Comparison of ENCODE assay signal across 9 cellular contexts in genomic region chr17:72392056-72393010, GRCh38.
DNase-seq lines count a peak whose midpoint lies in the region; ATAC-seq, FAIRE-seq and TF ChIP-seq lines count a peak whose summit lies in the region.
"Had no signal": no experiment of that assay in that cellular context is flagged by ENCODE, and none has a peak within 500 bp of the region (broad histone marks: within the 10 kb centered on the region; RNA-seq: fewer than 3 reads in every experiment).

No MANE protein-coding gene starts in this region.

- H3K27ac ChIP-seq in astrocyte (ENCODE audit: low read depth, low read length): peak overlapping the region; percentile 90

- H3K36me3 ChIP-seq in astrocyte (ENCODE audit: insufficient read depth, low read length) (no peaks in the 10 kb centered on the region), skeletal muscle satellite cell (ENCODE audit: insufficient read depth, low read length) (no peaks in the 10 kb centered on the region)

- H3K4me2 ChIP-seq in astrocyte (ENCODE audit: low read length) (peak overlapping the region; percentile 84), skeletal muscle satellite cell (ENCODE audit: low read length) (peak overlapping the region; percentile 69)

- H3K9me3 ChIP-seq in astrocyte (ENCODE audit: insufficient read depth, low read depth, low read length) (no peaks in the 10 kb centered on the region), skeletal muscle satellite cell (replicated peaks; ENCODE audit: low read length) (no peaks in the 10 kb centered on the region)

- no peaks in the 10 kb centered on the region for H3K79me2 ChIP-seq in astrocyte (ENCODE audit: insufficient read depth, low read length)

- H3K4me1 ChIP-seq in astrocyte (ENCODE audit: insufficient read depth, low read length) (peaks cover 68% of the 10 kb centered on the region), skeletal muscle satellite cell (ENCODE audit: control insufficient read depth, insufficient read depth, low read length) (peaks cover 74% of the 10 kb centered on the region)

- peak; percentile 75 for DNase-seq in astrocyte (ENCODE audit: low read depth)
- DNase-seq in HT-29 (ENCODE audit: low spot score): no peak
- no peak for DNase-seq in chondrocyte (ENCODE audit: low spot score)
- no peak for DNase-seq in endothelial cell (ENCODE audit: low spot score)
- DNase-seq: effector CD8-positive, alpha-beta T cell; natural killer cell had no signal

- H3K36me3 Mint-ChIP-seq in astrocyte (ENCODE audit: low read depth, unreplicated experiment) (peaks cover 6% of the 10 kb centered on the region), chondrocyte (ENCODE audit: low read depth) (no peaks in the 10 kb centered on the region), endothelial cell (ENCODE audit: low read depth, unreplicated experiment) (no peaks in the 10 kb centered on the region)
- H3K36me3 Mint-ChIP-seq: natural killer cell had no signal

- H2AFZ ChIP-seq in astrocyte (ENCODE audit: low read depth, low read length): no peak overlapping the region

- TF ChIP-seq CTCF in astrocyte (IDR thresholded peaks at IDR 0.05; ENCODE audit: insufficient read depth, low read depth, low read length) (no peak), chondrocyte (IDR thresholded peaks at IDR 0.05) (no peak), endothelial cell (IDR thresholded peaks at IDR 0.05; ENCODE audit: unreplicated experiment) (no peak)

- no peak for FAIRE-seq in astrocyte (lab: Jason Lieb, UNC)

- H3K27me3 Mint-ChIP-seq in astrocyte (ENCODE audit: low read depth, unreplicated experiment) (no peaks in the 10 kb centered on the region), chondrocyte (ENCODE audit: low read depth) (no peaks in the 10 kb centered on the region), endothelial cell (ENCODE audit: unreplicated experiment) (no peaks in the 10 kb centered on the region)

- H3K4me3 ChIP-seq in astrocyte (ENCODE audit: insufficient read depth, low read depth, low read length): peak overlapping the region; percentile 1
- H3K4me3 ChIP-seq in skeletal muscle satellite cell (ENCODE audit: low read length): no peak overlapping the region

- ATAC-seq in GM18907 (IDR thresholded peaks at IDR 0.05; ENCODE audit: unreplicated experiment): peak; percentile 50
- ATAC-seq in HG03442 (IDR thresholded peaks at IDR 0.05; ENCODE audit: unreplicated experiment): peak; percentile 36
- ATAC-seq: natural killer cell had no signal

- H3K4me3 Mint-ChIP-seq in astrocyte (ENCODE audit: unreplicated experiment) (no peak overlapping the region), chondrocyte (ENCODE audit: unreplicated experiment) (no peak overlapping the region), endothelial cell (ENCODE audit: unreplicated experiment) (no peak overlapping the region)
- H3K4me3 Mint-ChIP-seq: natural killer cell had no signal

- H3K27ac Mint-ChIP-seq in astrocyte (ENCODE audit: unreplicated experiment) (no peak overlapping the region), chondrocyte (ENCODE audit: unreplicated experiment) (no peak overlapping the region), endothelial cell (ENCODE audit: unreplicated experiment) (no peak overlapping the region)
- H3K27ac Mint-ChIP-seq: natural killer cell had no signal

- H3K27me3 ChIP-seq in astrocyte (ENCODE audit: insufficient read depth, low read length) (no peaks in the 10 kb centered on the region), skeletal muscle satellite cell (ENCODE audit: control insufficient read depth, insufficient read depth, low read length) (no peaks in the 10 kb centered on the region)

- H3K9me3 Mint-ChIP-seq in astrocyte (ENCODE audit: unreplicated experiment): no peaks in the 10 kb centered on the region
- no peaks in the 10 kb centered on the region for H3K9me3 Mint-ChIP-seq in chondrocyte (ENCODE audit: low read depth)
- H3K9me3 Mint-ChIP-seq in endothelial cell (ENCODE audit: unreplicated experiment): no peaks in the 10 kb centered on the region
- H3K9me3 Mint-ChIP-seq: natural killer cell had no signal

- H3K4me1 Mint-ChIP-seq in astrocyte (ENCODE audit: low read depth, unreplicated experiment): peaks cover 52% of the 10 kb centered on the region
- H3K4me1 Mint-ChIP-seq in chondrocyte (ENCODE audit: low read depth): peaks cover 30% of the 10 kb centered on the region
- H3K4me1 Mint-ChIP-seq in endothelial cell (ENCODE audit: unreplicated experiment): peaks cover 5% of the 10 kb centered on the region
- H3K4me1 Mint-ChIP-seq: natural killer cell had no signal

- no peaks in the 10 kb centered on the region for H4K20me1 ChIP-seq in astrocyte (ENCODE audit: insufficient read depth, low read length)

- H3K9ac ChIP-seq in astrocyte (ENCODE audit: low read length): peak overlapping the region; percentile 29
- no peak overlapping the region for H3K9ac ChIP-seq in skeletal muscle satellite cell (ENCODE audit: low read depth, low read length)
